In the genomic region with DNA sequence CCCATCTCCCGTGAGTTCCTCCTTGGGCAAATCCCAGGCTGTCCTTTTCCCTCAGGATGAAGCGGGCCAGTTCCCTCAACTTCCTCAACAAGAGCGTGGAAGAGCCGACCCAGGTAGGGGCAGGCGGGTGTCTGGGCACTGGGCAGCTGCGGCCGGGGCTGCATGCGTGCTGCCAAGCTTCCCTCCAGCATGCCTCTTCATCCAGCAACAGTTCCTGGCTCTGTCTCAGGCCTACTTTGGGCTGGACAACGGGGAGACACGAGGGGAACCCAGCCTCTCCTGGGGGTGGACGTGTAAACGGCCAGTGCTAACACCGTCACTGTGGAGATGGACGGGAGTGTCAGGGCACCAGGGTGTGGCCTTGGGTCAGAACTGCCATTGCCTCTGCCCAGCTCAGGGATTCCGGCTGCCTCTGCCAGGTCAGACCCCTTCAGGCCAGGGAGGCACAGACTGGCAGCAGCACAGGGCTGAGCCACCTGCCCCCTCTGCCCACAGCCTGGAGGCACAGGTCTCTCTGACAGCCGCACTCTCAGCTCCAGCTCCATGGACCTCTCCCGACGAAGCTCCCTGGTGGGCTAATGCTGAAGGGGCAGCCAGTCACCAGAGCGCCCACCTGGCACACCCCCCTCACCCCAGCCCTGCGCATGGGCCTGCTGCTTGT, we compare ENCODE assay signal across 9 cellular contexts. TPM values are rescaled to one million over a fixed set of nuclear protein-coding genes. Genes with fewer than 3 reads are reported as not detected.
DNase-seq lines count a peak whose midpoint lies in the region; ATAC-seq and TF ChIP-seq lines count a peak whose summit lies in the region.
"Had no signal": no experiment of that assay in that cellular context is flagged by ENCODE, and none has a peak within 500 bp of the region (broad histone marks: within the 10 kb centered on the region; RNA-seq: fewer than 3 reads in every experiment).

No MANE protein-coding gene starts in this region.

- no peaks in the 10 kb centered on the region for H3K9me3 Mint-ChIP-seq in activated T-cell treated with anti-CD3 and anti-CD28 coated beads, Interleukin-2, amount 50 U/mL, for 4 hours

- H3K4me3 Mint-ChIP-seq in activated T-cell treated with anti-CD3 and anti-CD28 coated beads, Interleukin-2, amount 50 U/mL, for 4 hours, result peak overlapping the region; percentile 96

- no peaks in the 10 kb centered on the region for H3K27me3 Mint-ChIP-seq in activated T-cell treated with anti-CD3 and anti-CD28 coated beads, Interleukin-2, amount 50 U/mL, for 4 hours (ENCODE audit: low read depth)

- H3K27ac ChIP-seq in angular gyrus (ENCODE audit: low read depth, low read length) (peak overlapping the region; percentile 81), layer of hippocampus (ENCODE audit: low read depth, low read length) (peak overlapping the region; percentile 99), thoracic aorta (peak overlapping the region; percentile 95 to 97)

- no peaks in the 10 kb centered on the region for H3K9me3 ChIP-seq in thoracic aorta

- H3K36me3 Mint-ChIP-seq in activated T-cell treated with anti-CD3 and anti-CD28 coated beads, Interleukin-2, amount 50 U/mL, for 4 hours (ENCODE audit: insufficient read depth), result peaks cover 14% of the 10 kb centered on the region

- peaks cover 15 to 29% of the 10 kb centered on the region in 2 donors for H3K4me1 ChIP-seq in thoracic aorta (ENCODE audit: control insufficient read depth in 1 of 2, low read depth in 2 of 2)

- TF ChIP-seq CTCF in thoracic aorta (IDR thresholded peaks at IDR 0.05), result no peak

- peak overlapping the region; percentile 94 for H3K4me3 ChIP-seq in thoracic aorta

- peaks cover 29% of the 10 kb centered on the region for H3K4me1 Mint-ChIP-seq in activated T-cell treated with anti-CD3 and anti-CD28 coated beads, Interleukin-2, amount 50 U/mL, for 4 hours (ENCODE audit: low read depth)

- no peaks in the 10 kb centered on the region for H3K27me3 ChIP-seq in layer of hippocampus (ENCODE audit: control insufficient read depth, insufficient read depth, low read length)
- no peaks in the 10 kb centered on the region for H3K27me3 ChIP-seq in thoracic aorta (replicated peaks; ENCODE audit: insufficient read depth)

- no peak for DNase-seq in activated T-cell treated with anti-CD3 and anti-CD28 coated beads, Interleukin-2, amount 50 U/mL, for 4 hours
- DNase-seq in activated T-cell treated with anti-CD3 and anti-CD28 coated beads for 4 hours, result no peak
- DNase-seq in thoracic aorta (ENCODE audit: low spot score), result no peak
- DNase-seq in NCI-H748 (lab: John Stamatoyannopoulos, UW; ENCODE audit: unreplicated experiment), result no peak
- DNase-seq: PC-3 had no signal

- peaks cover 25% of the 10 kb centered on the region for H3K36me3 ChIP-seq in thoracic aorta

- no peak for ATAC-seq in activated T-cell treated with anti-CD3 and anti-CD28 coated beads, Interleukin-2, amount 50 U/mL, for 4 hours
- ATAC-seq in thoracic aorta (ENCODE audit: insufficient number of reproducible peaks, low FRiP score, low read depth) (no peak), GM19463 (IDR thresholded peaks at IDR 0.05; ENCODE audit: unreplicated experiment) (no peak), HG03135 (IDR thresholded peaks at IDR 0.05; ENCODE audit: unreplicated experiment) (no peak)

RNA-seq across cellular contexts. Expression of gene RAB1B, which starts 1.9 kb away (rescaled TPM):
- total RNA-seq in activated T-cell treated with anti-CD3 and anti-CD28 coated beads, Interleukin-2, amount 50 U/mL, for 4 hours, result 100 to 1,000 TPM; 118 to 125 (median 120) TPM
- 10 to 100 TPM; 57.2 to 96.0 TPM for total RNA-seq in thoracic aorta

RNA-seq across cellular contexts. Expression of gene KLC2, which starts 9.0 kb away (rescaled TPM):
- 10 to 100 TPM; 86.3 to 92.2 (median 89.2) TPM for total RNA-seq in activated T-cell treated with anti-CD3 and anti-CD28 coated beads, Interleukin-2, amount 50 U/mL, for 4 hours
- 10 to 100 TPM; 48.6 to 55.9 TPM for total RNA-seq in thoracic aorta

RNA-seq across cellular contexts. Expression of gene CNIH2, which starts 11.5 kb away (rescaled TPM):
- total RNA-seq in activated T-cell treated with anti-CD3 and anti-CD28 coated beads, Interleukin-2, amount 50 U/mL, for 4 hours, result 1 to 10 TPM; 1.4 to 1.8 (median 1.7) TPM
- not detected for total RNA-seq in thoracic aorta

RNA-seq across cellular contexts. Expression of gene YIF1A, which starts 22.4 kb away (rescaled TPM):
- 100 to 1,000 TPM; 154 to 170 (median 159) TPM for total RNA-seq in activated T-cell treated with anti-CD3 and anti-CD28 coated beads, Interleukin-2, amount 50 U/mL, for 4 hours
- 100 to 1,000 TPM in 1 of 2 donors, 10 to 100 TPM in 1; 65.4 to 155 TPM for total RNA-seq in thoracic aorta

RNA-seq across cellular contexts. Expression of gene TMEM151A, which starts 25.2 kb away (rescaled TPM):
- total RNA-seq in activated T-cell treated with anti-CD3 and anti-CD28 coated beads, Interleukin-2, amount 50 U/mL, for 4 hours, result under 1 TPM in 1 of 3 donors, not detected in 2; 0.11 TPM
- total RNA-seq in thoracic aorta, result under 1 TPM in 1 of 2 donors, not detected in 1; 0.27 TPM
- total RNA-seq: PC-3 had no signal
